8 cellular contexts compared by ENCODE assay signal in the genomic region with DNA sequence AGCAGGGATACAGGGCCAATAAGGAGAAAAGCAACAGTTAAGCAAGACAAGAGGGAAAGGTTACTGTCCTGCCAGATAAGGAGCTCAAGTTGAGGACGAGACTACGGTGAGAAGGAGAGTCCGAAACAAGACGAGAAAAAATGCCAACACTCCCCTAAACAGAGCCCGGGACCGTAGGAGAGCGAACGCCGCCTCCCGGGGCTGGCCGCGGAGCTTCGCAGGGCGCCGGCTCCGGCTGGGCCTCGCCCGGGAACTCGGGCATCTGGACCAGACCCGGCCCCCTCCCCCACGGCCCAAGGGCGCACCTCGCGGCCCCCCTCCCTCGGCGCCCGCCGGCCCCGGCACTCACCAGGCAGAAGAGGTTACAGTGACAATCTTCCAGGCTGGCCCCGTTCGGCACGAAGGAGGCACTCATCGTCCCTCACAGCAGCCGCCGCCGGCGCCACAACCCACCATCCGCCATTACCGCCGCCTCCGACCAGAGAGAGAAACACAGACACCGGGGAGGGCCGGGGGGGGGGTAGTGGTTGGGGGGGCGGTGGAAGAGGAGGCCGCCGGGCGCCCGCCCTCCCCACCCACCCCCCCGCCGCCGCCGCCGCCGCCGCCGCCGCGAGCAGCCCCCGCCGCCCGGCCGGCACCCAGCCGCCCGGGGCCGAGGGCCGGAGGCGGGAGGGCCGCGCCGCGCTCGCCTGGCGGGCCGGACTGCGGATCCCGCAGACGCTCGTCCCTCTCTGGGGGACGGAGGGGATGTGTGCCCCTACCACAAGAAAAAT. TPM values are rescaled to one million over a fixed set of nuclear protein-coding genes. Genes with fewer than 3 reads are reported as not detected.
DNase-seq lines count a peak whose midpoint lies in the region; ATAC-seq and TF ChIP-seq lines count a peak whose summit lies in the region.

A gene with protein sequence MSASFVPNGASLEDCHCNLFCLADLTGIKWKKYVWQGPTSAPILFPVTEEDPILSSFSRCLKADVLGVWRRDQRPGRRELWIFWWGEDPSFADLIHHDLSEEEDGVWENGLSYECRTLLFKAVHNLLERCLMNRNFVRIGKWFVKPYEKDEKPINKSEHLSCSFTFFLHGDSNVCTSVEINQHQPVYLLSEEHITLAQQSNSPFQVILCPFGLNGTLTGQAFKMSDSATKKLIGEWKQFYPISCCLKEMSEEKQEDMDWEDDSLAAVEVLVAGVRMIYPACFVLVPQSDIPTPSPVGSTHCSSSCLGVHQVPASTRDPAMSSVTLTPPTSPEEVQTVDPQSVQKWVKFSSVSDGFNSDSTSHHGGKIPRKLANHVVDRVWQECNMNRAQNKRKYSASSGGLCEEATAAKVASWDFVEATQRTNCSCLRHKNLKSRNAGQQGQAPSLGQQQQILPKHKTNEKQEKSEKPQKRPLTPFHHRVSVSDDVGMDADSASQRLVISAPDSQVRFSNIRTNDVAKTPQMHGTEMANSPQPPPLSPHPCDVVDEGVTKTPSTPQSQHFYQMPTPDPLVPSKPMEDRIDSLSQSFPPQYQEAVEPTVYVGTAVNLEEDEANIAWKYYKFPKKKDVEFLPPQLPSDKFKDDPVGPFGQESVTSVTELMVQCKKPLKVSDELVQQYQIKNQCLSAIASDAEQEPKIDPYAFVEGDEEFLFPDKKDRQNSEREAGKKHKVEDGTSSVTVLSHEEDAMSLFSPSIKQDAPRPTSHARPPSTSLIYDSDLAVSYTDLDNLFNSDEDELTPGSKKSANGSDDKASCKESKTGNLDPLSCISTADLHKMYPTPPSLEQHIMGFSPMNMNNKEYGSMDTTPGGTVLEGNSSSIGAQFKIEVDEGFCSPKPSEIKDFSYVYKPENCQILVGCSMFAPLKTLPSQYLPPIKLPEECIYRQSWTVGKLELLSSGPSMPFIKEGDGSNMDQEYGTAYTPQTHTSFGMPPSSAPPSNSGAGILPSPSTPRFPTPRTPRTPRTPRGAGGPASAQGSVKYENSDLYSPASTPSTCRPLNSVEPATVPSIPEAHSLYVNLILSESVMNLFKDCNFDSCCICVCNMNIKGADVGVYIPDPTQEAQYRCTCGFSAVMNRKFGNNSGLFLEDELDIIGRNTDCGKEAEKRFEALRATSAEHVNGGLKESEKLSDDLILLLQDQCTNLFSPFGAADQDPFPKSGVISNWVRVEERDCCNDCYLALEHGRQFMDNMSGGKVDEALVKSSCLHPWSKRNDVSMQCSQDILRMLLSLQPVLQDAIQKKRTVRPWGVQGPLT (N-terminal part only) (minus strand): TSS at position 488 of the 773 bp plus-strand sequence. CDS start 73 bp downstream, at position 415.

- ATAC-seq in GM21723 (IDR thresholded peaks at IDR 0.05; ENCODE audit: unreplicated experiment): peak; percentile 31
- ATAC-seq in activated CD8-positive, alpha-beta T cell treated with anti-CD3 and anti-CD28 coated beads, Interleukin-2, amount 10 ng/mL, durations not matched to agents 7 days and 5 days: peak; percentile 40
- peak; percentile 74 to 78 for ATAC-seq in lower lobe of right lung

- H3K4me3 ChIP-seq in lower lobe of right lung: peak within 1 kb of the TSS; percentile 99

- H3K4me1 Mint-ChIP-seq in activated CD8-positive, alpha-beta T cell treated with anti-CD3 and anti-CD28 coated beads, Interleukin-2, amount 10 ng/mL, durations not matched to agents 7 days and 5 days (ENCODE audit: low read depth): peaks cover 30% of the 10 kb centered on the region

- no peaks in the 10 kb centered on the region for H3K9me3 Mint-ChIP-seq in activated CD8-positive, alpha-beta T cell treated with anti-CD3 and anti-CD28 coated beads, Interleukin-2, amount 10 ng/mL, durations not matched to agents 7 days and 5 days (ENCODE audit: insufficient read depth)

- H3K27me3 ChIP-seq in lower lobe of right lung (ENCODE audit: low read depth): no peaks in the 10 kb centered on the region

- no peaks in the 10 kb centered on the region for H3K9me3 ChIP-seq in lower lobe of right lung

- peaks cover 38% of the 10 kb centered on the region for H3K4me1 ChIP-seq in lower lobe of right lung

- H3K36me3 Mint-ChIP-seq in activated CD8-positive, alpha-beta T cell treated with anti-CD3 and anti-CD28 coated beads, Interleukin-2, amount 10 ng/mL, durations not matched to agents 7 days and 5 days (ENCODE audit: low read depth): peaks cover 19% of the 10 kb centered on the region

- no peaks in the 10 kb centered on the region for H3K27me3 Mint-ChIP-seq in activated CD8-positive, alpha-beta T cell treated with anti-CD3 and anti-CD28 coated beads, Interleukin-2, amount 10 ng/mL, durations not matched to agents 7 days and 5 days (ENCODE audit: low read depth)

- CTCF ChIA-PET in activated CD8-positive, alpha-beta T cell treated with anti-CD3 and anti-CD28 coated beads, Interleukin-2, amount 10 ng/mL, durations not matched to agents 7 days and 5 days (lab: Charles Lee): interaction anchor here (0.6 to 8.3 kb wide), 22 partner anchors 9 to 611 kb away, joined by 3 to 86 read pairs (median 4); no protein-coding TSS in a partner anchor

- H3K4me3 Mint-ChIP-seq in activated CD8-positive, alpha-beta T cell treated with anti-CD3 and anti-CD28 coated beads, Interleukin-2, amount 10 ng/mL, durations not matched to agents 7 days and 5 days: peak within 1 kb of the TSS; percentile 93

- POLR2A ChIA-PET in activated CD8-positive, alpha-beta T cell treated with anti-CD3 and anti-CD28 coated beads, Interleukin-2, amount 10 ng/mL, durations not matched to agents 7 days and 5 days (lab: Charles Lee): interaction anchor here (0.6 to 2.5 kb wide), 6 partner anchors 11 to 203 kb away, joined by 4 to 8 read pairs (median 4); a partner anchor contains a TSS

- TF ChIP-seq CTCF in lower lobe of right lung (IDR thresholded peaks at IDR 0.05): no peak

- peaks cover 22% of the 10 kb centered on the region for H3K36me3 ChIP-seq in lower lobe of right lung

- H3K27ac ChIP-seq in lower lobe of right lung: peak within 1 kb of the TSS; percentile 99

- intact Hi-C loops in lower lobe of right lung (cut with DNase I): no loop called here

- DNase-seq in COLO829 (ENCODE audit: low spot score): peak; percentile 8
- peak; percentile 12 for DNase-seq in NCI-H226
- peak; percentile 64 for DNase-seq in activated CD8-positive, alpha-beta T cell treated with anti-CD3 and anti-CD28 coated beads, Interleukin-2, amount 10 ng/mL, durations not matched to agents 7 days and 5 days
- DNase-seq in ecto neural progenitor cell (ENCODE audit: low spot score): peak; percentile 85
- DNase-seq in lower lobe of right lung: peak; percentile 78
- peak in 2 of 3 donors; percentile 16 to 38 for DNase-seq in stimulated activated CD4-positive, alpha-beta T cell treated with anti-CD3 and anti-CD28 coated beads, TNF-alpha, amount 100 ng/mL, for 1 hour (ENCODE audit: low read depth in 3 of 3, low spot score in 1 of 3)
- no peak for DNase-seq in DMS153 (lab: John Stamatoyannopoulos, UW)

- H3K27ac Mint-ChIP-seq in activated CD8-positive, alpha-beta T cell treated with anti-CD3 and anti-CD28 coated beads, Interleukin-2, amount 10 ng/mL, durations not matched to agents 7 days and 5 days: peak within 1 kb of the TSS; percentile 96

RNA-seq across cellular contexts. Expression of the gene that starts here (rescaled TPM):
- total RNA-seq in activated CD8-positive, alpha-beta T cell treated with anti-CD3 and anti-CD28 coated beads, Interleukin-2, amount 10 ng/mL, durations not matched to agents 7 days and 5 days: 10 to 100 TPM; 46.9 to 52.9 TPM
- total RNA-seq in lower lobe of right lung: 67.9 TPM
